Comparison of ENCODE assay signal across 2 cellular contexts in the genomic region with DNA sequence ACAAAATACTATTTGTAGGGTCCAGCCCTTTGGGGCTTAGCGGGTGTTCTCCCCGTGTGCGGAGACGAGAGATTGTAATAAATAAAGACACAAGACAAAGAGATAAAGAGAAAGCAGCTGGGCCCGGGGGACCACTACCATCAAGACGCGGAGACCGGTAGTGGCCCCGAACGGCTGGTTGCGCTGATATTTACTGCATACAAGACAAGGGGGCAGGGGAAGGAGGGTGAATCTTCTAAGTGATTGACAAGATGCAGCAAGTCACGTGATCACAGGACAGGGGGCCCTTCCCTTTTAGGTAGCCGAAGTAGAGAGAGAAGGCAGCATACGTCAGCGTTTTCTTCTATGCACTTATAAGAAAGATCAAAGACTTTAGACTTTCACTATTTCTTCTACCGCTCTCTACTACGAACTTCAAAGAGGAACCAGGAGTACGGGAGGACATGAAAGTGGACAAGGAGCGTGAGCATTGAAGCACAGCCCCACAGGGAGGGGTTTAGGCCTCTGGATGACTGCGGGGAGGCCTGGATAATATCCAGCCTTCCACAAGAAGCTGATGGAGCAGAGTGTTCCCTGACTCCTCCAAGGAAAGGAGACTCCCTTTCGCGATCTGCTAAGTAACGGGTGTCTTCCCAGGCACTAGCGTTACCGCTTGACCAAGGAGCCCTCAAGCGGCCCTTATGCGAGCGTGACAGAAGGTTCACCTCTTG.
TF ChIP-seq lines count a peak whose summit lies in the region.

No MANE protein-coding gene starts in this region.

TF ChIP-seq in WTC11, 78 proteins besides CTCF, POLR2A, EP300 and RAD21:
- peak; percentile 59 for TF ChIP-seq USF2 (CRISPR knock-in tag; IDR thresholded peaks at IDR 0.05)

TF ChIP-seq in K562, 482 proteins besides CTCF, POLR2A, EP300 and RAD21:
- 0 out of 2 replicates have a peak, but pooled peaks have one; percentile 7 for TF ChIP-seq CBFA2T2 (conservative IDR thresholded peaks at IDR 0.05)
- TF ChIP-seq RAD51 (IDR thresholded peaks at IDR 0.05; ENCODE audit: borderline replicate concordance, low read depth), result peak; percentile 53; the same call in 1 of the 2 replicates
- peak; percentile 24; the same call in 1 of the 2 replicates for TF ChIP-seq TFE3 (CRISPR knock-in tag; IDR thresholded peaks at IDR 0.05)
